ENCODE assay signal across 9 cellular contexts in genomic region chr2:38076250-38076709, GRCh38. TPM values are rescaled to one million over a fixed set of nuclear protein-coding genes. Genes with fewer than 3 reads are reported as not detected.
DNase-seq lines count a peak whose midpoint lies in the region; ATAC-seq, FAIRE-seq and TF ChIP-seq lines count a peak whose summit lies in the region.
"Had no signal": no experiment of that assay in that cellular context is flagged by ENCODE, and none has a peak within 500 bp of the region (broad histone marks: within the 10 kb centered on the region; RNA-seq: fewer than 3 reads in every experiment).

No MANE protein-coding gene starts in this region.

- intact Hi-C loops in HepG2 (cut with micrococcal nuclease; ENCODE audit: unreplicated experiment), result no loop called here

- no peak for TF ChIP-seq RAD21 in HepG2 (CRISPR knock-in tag; IDR thresholded peaks at IDR 0.05)

- CTCF ChIA-PET in HepG2 (lab: Yijun Ruan, JAX; ENCODE audit: low intra/inter-chr PET ratio, low total read pairs), result no interaction called here

- no peak for TF ChIP-seq EP300 in HepG2 (IDR thresholded peaks at IDR 0.05; ENCODE audit: low read depth in 2 of 2, low read length in 2 of 2)
- no peak for TF ChIP-seq EP300 in HepG2 (CRISPR knock-in tag; IDR thresholded peaks at IDR 0.05; ENCODE audit: borderline replicate concordance)

- H3K79me2 ChIP-seq in HepG2 (ENCODE audit: insufficient read depth, low read length), result no peaks in the 10 kb centered on the region

- POLR2A ChIA-PET in HepG2 (lab: Yijun Ruan, JAX), result no interaction called here

- no peak overlapping the region for H2AFZ ChIP-seq in HepG2 (ENCODE audit: low read length)

- no peaks in the 10 kb centered on the region for H4K20me1 ChIP-seq in HepG2 (ENCODE audit: insufficient read depth, low read length)

- in situ Hi-C loops in HepG2 (cut with HindIII; ENCODE audit: extremely low pct_ligation_motif_present, low pct_unique_long_range_greater_than_20kb), result no loop called here

- H3K4me3 ChIP-seq in RWPE2 (ENCODE audit: severe bottlenecking), result peak overlapping the region; percentile 35
- H3K4me3 ChIP-seq in choroid plexus epithelial cell (ENCODE audit: low read depth, low read length), result peak overlapping the region; percentile 83
- H3K4me3 ChIP-seq in HepG2 (replicated peaks in 1 of 3; ENCODE audit: insufficient read depth in 1 of 3, low read depth in 2 of 3, low read length in 3 of 3), result peak overlapping the region; percentile 38 to 66 (median 42); a peak in 4 of 6 replicates

- TF ChIP-seq CTCF in RWPE2 (IDR thresholded peaks at IDR 0.05; ENCODE audit: poor library complexity, severe bottlenecking) (peak; percentile 69), choroid plexus epithelial cell (conservative IDR thresholded peaks at IDR 0.05; ENCODE audit: low read depth, low read length) (peak; percentile 36), HepG2 (CRISPR knock-in tag; IDR thresholded peaks at IDR 0.05) (no peak)

- no peak overlapping the region for H3K9ac ChIP-seq in HepG2 (ENCODE audit: insufficient read depth, low read depth, low read length)

- H3K27ac ChIP-seq in RWPE2 (ENCODE audit: poor library complexity, severe bottlenecking) (no peak overlapping the region), HepG2 (ENCODE audit: extremely low read length, insufficient read depth, low read length) (no peak overlapping the region)

- FAIRE-seq in GM19239 (lab: Jason Lieb, UNC), result peak; percentile 76
- no peak for FAIRE-seq in HepG2 (lab: Jason Lieb, UNC)
- FAIRE-seq: TTC549 had no signal

- ATAC-seq in HG03571 (IDR thresholded peaks at IDR 0.05; ENCODE audit: unreplicated experiment) (peak; percentile 47), RWPE2 (ENCODE audit: low read depth) (peak; percentile 74), HepG2 (peak; percentile 65), GM19324 (IDR thresholded peaks at IDR 0.05; ENCODE audit: low FRiP score, unreplicated experiment) (no peak)

- H3K4me1 ChIP-seq in RWPE2 (ENCODE audit: insufficient read depth, poor library complexity, severe bottlenecking) (no peaks in the 10 kb centered on the region), HepG2 (ENCODE audit: insufficient read depth, low read length) (peaks cover 8% of the 10 kb centered on the region)

- H3K9me3 ChIP-seq in RWPE2 (ENCODE audit: severe bottlenecking) (no peaks in the 10 kb centered on the region), HepG2 (ENCODE audit: low read length) (no peaks in the 10 kb centered on the region)

- DNase-seq in COLO668 (lab: John Stamatoyannopoulos, UW; ENCODE audit: unreplicated experiment) (peak; percentile 60), GM19239 (ENCODE audit: insufficient read length, low spot score) (peak; percentile 41), RWPE2 (ENCODE audit: low spot score) (peak; percentile 70), choroid plexus epithelial cell (ENCODE audit: low read depth) (peak; percentile 94), HepG2 (ENCODE audit: low spot score) (no peak)
- DNase-seq in stimulated activated CD4-positive, alpha-beta T cell treated with anti-CD3 and anti-CD28 coated beads, Interleukin-4, amount 100 ng/mL, for 24 hours, result peak; percentile 51

- H3K36me3 ChIP-seq in RWPE2 (ENCODE audit: low read depth) (no peaks in the 10 kb centered on the region), HepG2 (replicated peaks in 1 of 2; ENCODE audit: control insufficient read depth in 1 of 2, insufficient read depth in 2 of 2, low read length in 2 of 2) (no peaks in the 10 kb centered on the region)

- H3K4me2 ChIP-seq in HepG2 (ENCODE audit: low read depth, low read length), result peak overlapping the region; percentile 67

- BruUV-seq in HepG2 (replicated peaks; lab: Mats Ljungman, UMichigan), result no TSS peak

- WGBS in HepG2 (ENCODE audit: low lambda C conversion rate), result 57% methylated on average over 32 of the region's 39 CpGs

- TF ChIP-seq POLR2A in HepG2 (IDR thresholded peaks at IDR 0.05; ENCODE audit: insufficient read depth in 1 of 2, low read depth in 2 of 2, low read length in 2 of 2), result no peak

- H3K27me3 ChIP-seq in RWPE2 (ENCODE audit: insufficient read depth, poor library complexity, severe bottlenecking) (peaks cover 43% of the 10 kb centered on the region), HepG2 (ENCODE audit: control insufficient read depth in 1 of 2, insufficient read depth in 2 of 2, low read length in 2 of 2) (peaks cover 0 to 8% of the 10 kb centered on the region in 2 experiments; a peak in 1 of 5 replicates)

TF ChIP-seq in HepG2, 621 proteins besides CTCF, POLR2A, EP300 and RAD21 (continues in another document):
- TF ChIP-seq ATF7-NPFF (CRISPR knock-in tag; IDR thresholded peaks at IDR 0.05; ENCODE audit: low read depth) (0 out of 2 replicates have a peak, but pooled peaks have one; percentile 7), ZMAT3 (CRISPR knock-in tag; conservative IDR thresholded peaks at IDR 0.05) (0 out of 2 replicates have a peak, but pooled peaks have one; percentile 29), ZNF407 (CRISPR knock-in tag; IDR thresholded peaks at IDR 0.05; ENCODE audit: not compliant biosample characterization) (peak; percentile 61)

RNA-seq across cellular contexts. Expression of gene CYP1B1, which starts 0.3 kb away (rescaled TPM):
- not detected in 2 replicates for total RNA-seq in HepG2 (2016; rRNA removed; fragmentation: Illumina TruSeq; extraction: Trizol)
- total RNA-seq in HepG2 (2016; cell fraction: cytosol; rRNA removed; fragmentation: Illumina TruSeq; extraction: Trizol; ENCODE audit: low read depth), result not detected in 2 replicates
- not detected in 2 replicates for total RNA-seq in HepG2 (2016; cell fraction: insoluble cytoplasmic fraction; rRNA removed; fragmentation: Illumina TruSeq; extraction: Trizol)
- total RNA-seq in HepG2 (2016; cell fraction: membrane; rRNA removed; fragmentation: Illumina TruSeq; extraction: Trizol), result not detected in 2 replicates
- 0.09 TPM in 1 of 2 replicates, not detected in the other for total RNA-seq in HepG2 (2016; cell fraction: nucleus; rRNA removed; fragmentation: Illumina TruSeq; extraction: Trizol)
- polyA plus RNA-seq in HepG2 (2011; rRNA removed), result not detected in 2 replicates
- not detected in 2 replicates for polyA plus RNA-seq in HepG2 (2011; cell fraction: cytosol; rRNA removed)
- not detected in 2 replicates for polyA plus RNA-seq in HepG2 (2011; cell fraction: nucleus; rRNA removed)
- not detected in 2 replicates for polyA plus RNA-seq in HepG2 (2012)
- not detected in 2 replicates for polyA plus RNA-seq in HepG2 (2016; cell fraction: cytosol; fragmentation: Illumina TruSeq; extraction: Trizol; ENCODE audit: low read depth)
- polyA plus RNA-seq in HepG2 (2016; cell fraction: insoluble cytoplasmic fraction; fragmentation: Illumina TruSeq; extraction: Trizol; ENCODE audit: low read depth), result not detected in 2 replicates
- polyA plus RNA-seq in HepG2 (2016; cell fraction: membrane; fragmentation: Illumina TruSeq; extraction: Trizol; ENCODE audit: low read depth), result not detected in 2 replicates
- polyA plus RNA-seq in HepG2 (2016; cell fraction: nucleus; fragmentation: Illumina TruSeq; extraction: Trizol; ENCODE audit: insufficient read depth, low read depth), result 0.11 TPM in 1 of 2 replicates, not detected in the other
- polyA minus RNA-seq in HepG2 (2011; rRNA and poly(A)+ RNA removed; ENCODE audit: low replicate concordance), result 7.5 TPM in 1 of 2 replicates, not detected in the other
- not detected in 2 replicates for polyA minus RNA-seq in HepG2 (2011; cell fraction: cytosol; rRNA and poly(A)+ RNA removed)
- not detected in 2 replicates for polyA minus RNA-seq in HepG2 (2011; cell fraction: nucleus; rRNA and poly(A)+ RNA removed)
